ENCODE assay signal across 1 cellular context in genomic region chr3:177359601-177360357, GRCh38.
TF ChIP-seq lines count a peak whose summit lies in the region.

No MANE protein-coding gene starts in this region.

TF ChIP-seq in K562, 482 proteins besides CTCF, POLR2A, EP300 and RAD21 (continued from another document and continues in another):
- TF ChIP-seq, protein P1, sequence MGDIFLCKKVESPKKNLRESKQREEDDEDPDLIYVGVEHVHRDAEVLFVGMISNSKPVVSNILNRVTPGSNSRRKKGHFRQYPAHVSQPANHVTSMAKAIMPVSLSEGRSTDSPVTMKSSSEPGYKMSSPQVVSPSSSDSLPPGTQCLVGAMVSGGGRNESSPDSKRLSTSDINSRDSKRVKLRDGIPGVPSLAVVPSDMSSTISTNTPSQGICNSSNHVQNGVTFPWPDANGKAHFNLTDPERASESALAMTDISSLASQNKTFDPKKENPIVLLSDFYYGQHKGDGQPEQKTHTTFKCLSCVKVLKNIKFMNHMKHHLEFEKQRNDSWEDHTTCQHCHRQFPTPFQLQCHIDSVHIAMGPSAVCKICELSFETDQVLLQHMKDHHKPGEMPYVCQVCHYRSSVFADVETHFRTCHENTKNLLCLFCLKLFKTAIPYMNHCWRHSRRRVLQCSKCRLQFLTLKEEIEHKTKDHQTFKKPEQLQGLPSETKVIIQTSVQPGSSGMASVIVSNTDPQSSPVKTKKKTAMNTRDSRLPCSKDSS (IDR thresholded peaks at IDR 0.05; ENCODE audit: low read depth, partially characterized antibody): no peak
- TF ChIP-seq ZNF589 (CRISPR knock-in tag; IDR thresholded peaks at IDR 0.05; ENCODE audit: low read depth) (peak; percentile 85), POLR2B (IDR thresholded peaks at IDR 0.05; ENCODE audit: low read depth, partially characterized antibody) (no peak), PCBP2 (IDR thresholded peaks at IDR 0.05; ENCODE audit: low read depth, low read length, poor library complexity, severe bottlenecking) (no peak), PHTF2 (CRISPR knock-in tag; IDR thresholded peaks at IDR 0.05) (no peak), CBX3 (IDR thresholded peaks at IDR 0.05; ENCODE audit: borderline replicate concordance in 1 of 2, low read length in 2 of 2) (peak in 1 of 2 experiments; percentile 57; a peak in 1 of 3 replicates), ZNF75A (CRISPR knock-in tag; IDR thresholded peaks at IDR 0.05) (no peak), ZNF584 (CRISPR knock-in tag; IDR thresholded peaks at IDR 0.05; ENCODE audit: low read depth) (no peak), ZNF407 (IDR thresholded peaks at IDR 0.05; ENCODE audit: low read depth) (no peak), MCM2 (IDR thresholded peaks at IDR 0.05; ENCODE audit: low read depth) (no peak), MTA3 (IDR thresholded peaks at IDR 0.05; ENCODE audit: borderline replicate concordance) (0 out of 2 replicates have a peak, but pooled peaks have one; percentile 64), ZNF431 (CRISPR knock-in tag; IDR thresholded peaks at IDR 0.05) (no peak), SNAPC5 (CRISPR knock-in tag; IDR thresholded peaks at IDR 0.05) (no peak), ZNF444 (CRISPR knock-in tag; IDR thresholded peaks at IDR 0.05) (no peak), ZC3H11A (IDR thresholded peaks at IDR 0.05; ENCODE audit: low read depth, low read length) (no peak), RBBP5 (IDR thresholded peaks at IDR 0.05; ENCODE audit: borderline replicate concordance, insufficient read depth, low read length, poor library complexity, severe bottlenecking) (peak; percentile 64), FOXA3 (CRISPR knock-in tag; conservative IDR thresholded peaks at IDR 0.05 in 1 of 2, IDR thresholded peaks at IDR 0.05 in 1 of 2) (peak; percentile 98 to 99), ZBTB43 (CRISPR knock-in tag; IDR thresholded peaks at IDR 0.05) (no peak), ZNF239 (CRISPR knock-in tag; IDR thresholded peaks at IDR 0.05) (no peak), TEAD1 (CRISPR knock-in tag; IDR thresholded peaks at IDR 0.05) (peak; percentile 34 to 89; a peak in 2 of 4 replicates), BRD4 (IDR thresholded peaks at IDR 0.05) (peak; percentile 74; the same call in 1 of the 2 replicates), KDM2B (CRISPR knock-in tag; IDR thresholded peaks at IDR 0.05) (no peak), MAFF (IDR thresholded peaks at IDR 0.05; ENCODE audit: low read length) (peak; percentile 72), CBFA2T3 (IDR thresholded peaks at IDR 0.05) (peak; percentile 76), STAG1 (CRISPR knock-in tag; IDR thresholded peaks at IDR 0.05; ENCODE audit: borderline replicate concordance) (no peak), NFXL1 (CRISPR knock-in tag; IDR thresholded peaks at IDR 0.05) (no peak), ZBTB9 (CRISPR knock-in tag; IDR thresholded peaks at IDR 0.05) (0 out of 2 replicates have a peak, but pooled peaks have one; percentile 17), SLC30A9 (CRISPR knock-in tag; IDR thresholded peaks at IDR 0.05) (no peak), GATA2 (CRISPR knock-in tag; IDR thresholded peaks at IDR 0.05) (peak; percentile 20; the same call in 1 of the 2 replicates), ZNF140 (CRISPR knock-in tag; IDR thresholded peaks at IDR 0.05) (no peak), SAFB (IDR thresholded peaks at IDR 0.05; ENCODE audit: borderline replicate concordance, low read depth, low read length) (no peak), HOXB6 (CRISPR knock-in tag; IDR thresholded peaks at IDR 0.05; ENCODE audit: borderline replicate concordance) (no peak), NEUROD1 (IDR thresholded peaks at IDR 0.05; ENCODE audit: borderline replicate concordance, low read depth, low read length, partially characterized antibody) (peak; percentile 96), KLF1 (tag; IDR thresholded peaks at IDR 0.05) (no peak), SIX5 (IDR thresholded peaks at IDR 0.05; ENCODE audit: borderline replicate concordance in 1 of 2, insufficient read depth in 1 of 2, low read depth in 1 of 2, low read length in 2 of 2) (no peak), BRF1 (IDR thresholded peaks at IDR 0.05; ENCODE audit: borderline replicate concordance, extremely low read depth, insufficient read length) (no peak), ATF1 (CRISPR knock-in tag; IDR thresholded peaks at IDR 0.05) (no peak), ATF1 (tag; IDR thresholded peaks at IDR 0.05) (peak; percentile 91), GABPA (tag; conservative IDR thresholded peaks at IDR 0.05; ENCODE audit: low read depth) (no peak; the same call in 1 of the 2 replicates), TRIM24 (IDR thresholded peaks at IDR 0.05) (peak in 1 of 2 experiments; percentile 81; a peak in 2 of 4 replicates), ZFX (CRISPR knock-in tag; IDR thresholded peaks at IDR 0.05) (no peak; the same call in none of the 2 replicates), PHB2 (IDR thresholded peaks at IDR 0.05; ENCODE audit: low read depth) (no peak), DIDO1 (tag; IDR thresholded peaks at IDR 0.05; ENCODE audit: low read depth) (no peak), ZNF408 (CRISPR knock-in tag; IDR thresholded peaks at IDR 0.05; ENCODE audit: low read depth) (no peak), ZNF436 (CRISPR knock-in tag; IDR thresholded peaks at IDR 0.05) (no peak)
- TF ChIP-seq, protein P2, sequence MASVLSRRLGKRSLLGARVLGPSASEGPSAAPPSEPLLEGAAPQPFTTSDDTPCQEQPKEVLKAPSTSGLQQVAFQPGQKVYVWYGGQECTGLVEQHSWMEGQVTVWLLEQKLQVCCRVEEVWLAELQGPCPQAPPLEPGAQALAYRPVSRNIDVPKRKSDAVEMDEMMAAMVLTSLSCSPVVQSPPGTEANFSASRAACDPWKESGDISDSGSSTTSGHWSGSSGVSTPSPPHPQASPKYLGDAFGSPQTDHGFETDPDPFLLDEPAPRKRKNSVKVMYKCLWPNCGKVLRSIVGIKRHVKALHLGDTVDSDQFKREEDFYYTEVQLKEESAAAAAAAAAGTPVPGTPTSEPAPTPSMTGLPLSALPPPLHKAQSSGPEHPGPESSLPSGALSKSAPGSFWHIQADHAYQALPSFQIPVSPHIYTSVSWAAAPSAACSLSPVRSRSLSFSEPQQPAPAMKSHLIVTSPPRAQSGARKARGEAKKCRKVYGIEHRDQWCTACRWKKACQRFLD (CRISPR knock-in tag; IDR thresholded peaks at IDR 0.05): 0 out of 2 replicates have a peak, but pooled peaks have one; percentile 12
- TF ChIP-seq, protein P3, sequence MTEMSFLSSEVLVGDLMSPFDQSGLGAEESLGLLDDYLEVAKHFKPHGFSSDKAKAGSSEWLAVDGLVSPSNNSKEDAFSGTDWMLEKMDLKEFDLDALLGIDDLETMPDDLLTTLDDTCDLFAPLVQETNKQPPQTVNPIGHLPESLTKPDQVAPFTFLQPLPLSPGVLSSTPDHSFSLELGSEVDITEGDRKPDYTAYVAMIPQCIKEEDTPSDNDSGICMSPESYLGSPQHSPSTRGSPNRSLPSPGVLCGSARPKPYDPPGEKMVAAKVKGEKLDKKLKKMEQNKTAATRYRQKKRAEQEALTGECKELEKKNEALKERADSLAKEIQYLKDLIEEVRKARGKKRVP (CRISPR knock-in tag; IDR thresholded peaks at IDR 0.05): no peak
- TF ChIP-seq, protein P4, sequence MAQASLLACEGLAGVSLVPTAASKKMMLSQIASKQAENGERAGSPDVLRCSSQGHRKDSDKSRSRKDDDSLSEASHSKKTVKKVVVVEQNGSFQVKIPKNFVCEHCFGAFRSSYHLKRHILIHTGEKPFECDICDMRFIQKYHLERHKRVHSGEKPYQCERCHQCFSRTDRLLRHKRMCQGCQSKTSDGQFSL (CRISPR knock-in tag; IDR thresholded peaks at IDR 0.05): no peak
- TF ChIP-seq, protein P4 (tag; IDR thresholded peaks at IDR 0.05): peak in 1 of 2 experiments; percentile 73; a peak in 2 of 4 replicates
- TF ChIP-seq, protein P5, sequence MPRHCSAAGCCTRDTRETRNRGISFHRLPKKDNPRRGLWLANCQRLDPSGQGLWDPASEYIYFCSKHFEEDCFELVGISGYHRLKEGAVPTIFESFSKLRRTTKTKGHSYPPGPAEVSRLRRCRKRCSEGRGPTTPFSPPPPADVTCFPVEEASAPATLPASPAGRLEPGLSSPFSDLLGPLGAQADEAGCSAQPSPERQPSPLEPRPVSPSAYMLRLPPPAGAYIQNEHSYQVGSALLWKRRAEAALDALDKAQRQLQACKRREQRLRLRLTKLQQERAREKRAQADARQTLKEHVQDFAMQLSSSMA (CRISPR knock-in tag; IDR thresholded peaks at IDR 0.05): no peak; the same call in 1 of the 2 replicates
- TF ChIP-seq, protein P6, sequence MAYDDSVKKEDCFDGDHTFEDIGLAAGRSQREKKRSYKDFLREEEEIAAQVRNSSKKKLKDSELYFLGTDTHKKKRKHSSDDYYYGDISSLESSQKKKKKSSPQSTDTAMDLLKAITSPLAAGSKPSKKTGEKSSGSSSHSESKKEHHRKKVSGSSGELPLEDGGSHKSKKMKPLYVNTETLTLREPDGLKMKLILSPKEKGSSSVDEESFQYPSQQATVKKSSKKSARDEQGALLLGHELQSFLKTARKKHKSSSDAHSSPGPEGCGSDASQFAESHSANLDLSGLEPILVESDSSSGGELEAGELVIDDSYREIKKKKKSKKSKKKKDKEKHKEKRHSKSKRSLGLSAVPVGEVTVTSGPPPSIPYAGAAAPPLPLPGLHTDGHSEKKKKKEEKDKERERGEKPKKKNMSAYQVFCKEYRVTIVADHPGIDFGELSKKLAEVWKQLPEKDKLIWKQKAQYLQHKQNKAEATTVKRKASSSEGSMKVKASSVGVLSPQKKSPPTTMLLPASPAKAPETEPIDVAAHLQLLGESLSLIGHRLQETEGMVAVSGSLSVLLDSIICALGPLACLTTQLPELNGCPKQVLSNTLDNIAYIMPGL (CRISPR knock-in tag; IDR thresholded peaks at IDR 0.05): no peak; the same call in 1 of the 2 replicates
